In genomic region chr7:94253696-94254095, GRCh38 we compare ENCODE assay signal across 17 cellular contexts.
DNase-seq lines count a peak whose midpoint lies in the region; ATAC-seq, FAIRE-seq and TF ChIP-seq lines count a peak whose summit lies in the region.
"Had no signal": no experiment of that assay in that cellular context is flagged by ENCODE, and none has a peak within 500 bp of the region (broad histone marks: within the 10 kb centered on the region; RNA-seq: fewer than 3 reads in every experiment).

No MANE protein-coding gene starts in this region.

- intact Hi-C loops in GM12878 (cut with micrococcal nuclease; ENCODE audit: unreplicated experiment), result no loop called here

- H3K9me3 ChIP-seq in GM12878 (replicated peaks; ENCODE audit: control insufficient read depth, insufficient read depth, low read length) (no peaks in the 10 kb centered on the region), trophoblast cell (ENCODE audit: insufficient read depth, low read depth, low read length) (no peaks in the 10 kb centered on the region)
- H3K9me3 ChIP-seq: BLaER1 treated with 17β-estradiol and CSF1 and Interleukin-3, amounts not matched to agents 10 nM and 100 nM had no signal

- no peak overlapping the region for H2BK120ac ChIP-seq in trophoblast cell (ENCODE audit: insufficient read depth, low read length, poor library complexity)

- H3K27ac ChIP-seq in GM23338 (ENCODE audit: low read depth) (no peak overlapping the region), GM12878 (ENCODE audit: control insufficient read depth, insufficient read depth) (no peak overlapping the region), trophoblast cell (ENCODE audit: low read depth, low read length) (no peak overlapping the region)
- H3K27ac ChIP-seq: BLaER1 treated with 17β-estradiol and CSF1 and Interleukin-3, amounts not matched to agents 10 nM and 100 nM had no signal

- H3K27ac Mint-ChIP-seq in GM23338, result no peak overlapping the region
- no peak overlapping the region for H3K27ac Mint-ChIP-seq in stimulated activated naive B cell treated with anti-CD40 and anti-IgM and Interleukin-4, amounts not matched to agents 10 μg/mL and 1 μg/mL and 100 μg/mL, for 72 hours
- H3K27ac Mint-ChIP-seq: CD4-positive, CD25-positive, alpha-beta regulatory T cell had no signal

- H4K12ac ChIP-seq in trophoblast cell (ENCODE audit: low read depth, low read length), result no peak overlapping the region

- no peak overlapping the region for H3K4me3 ChIP-seq in GM23338
- H3K4me3 ChIP-seq in GM12878, result no peak overlapping the region
- no peak overlapping the region for H3K4me3 ChIP-seq in trophoblast cell (ENCODE audit: low read depth, low read length)
- H3K4me3 ChIP-seq: BLaER1 treated with 17β-estradiol and CSF1 and Interleukin-3, amounts not matched to agents 10 nM and 100 nM had no signal

- CTCF ChIA-PET in GM12878 (lab: Yijun Ruan, JAX), result no interaction called here

- no peaks in the 10 kb centered on the region for H4K20me1 ChIP-seq in GM23338 (replicated peaks; ENCODE audit: insufficient read depth)
- H4K20me1 ChIP-seq in GM12878 (ENCODE audit: control insufficient read depth, insufficient read depth), result no peaks in the 10 kb centered on the region
- H4K20me1 ChIP-seq: BLaER1 treated with 17β-estradiol and CSF1 and Interleukin-3, amounts not matched to agents 10 nM and 100 nM had no signal

- POLR2A ChIA-PET in GM12878 (lab: Charles Lee), result no interaction called here

- WGBS in GM12878 (ENCODE audit: insufficient coverage, insufficient replicate concordance, low lambda C conversion rate, missing lambda C conversion rate), result 0% methylated on average over 1 of the region's 1 CpG
- WGBS in trophoblast cell (ENCODE audit: extremely low coverage, insufficient coverage, insufficient read length), result no CpG with 5 or more reads among the region's 1 CpG

- H3K36me3 ChIP-seq in GM23338 (ENCODE audit: insufficient read depth) (no peaks in the 10 kb centered on the region), GM12878 (ENCODE audit: control insufficient read depth in 2 of 2, insufficient read depth in 2 of 2, low read length in 1 of 2) (no peaks in the 10 kb centered on the region), trophoblast cell (ENCODE audit: control insufficient read depth in 1 of 2, insufficient read depth in 2 of 2, low read length in 2 of 2) (no peaks in the 10 kb centered on the region)
- H3K36me3 ChIP-seq: BLaER1 treated with 17β-estradiol and CSF1 and Interleukin-3, amounts not matched to agents 10 nM and 100 nM had no signal

- no peak overlapping the region for H3K18ac ChIP-seq in trophoblast cell (ENCODE audit: low read length)

- no peaks in the 10 kb centered on the region for H3K27me3 ChIP-seq in GM23338 (ENCODE audit: insufficient read depth)
- H3K27me3 ChIP-seq in GM12878 (replicated peaks in 1 of 2; ENCODE audit: control insufficient read depth in 2 of 2, insufficient read depth in 2 of 2, low read length in 1 of 2), result no peaks in the 10 kb centered on the region
- H3K27me3 ChIP-seq in trophoblast cell (ENCODE audit: insufficient read depth, low read length), result no peaks in the 10 kb centered on the region
- H3K27me3 ChIP-seq: BLaER1 treated with 17β-estradiol and CSF1 and Interleukin-3, amounts not matched to agents 10 nM and 100 nM had no signal

- H3K79me1 ChIP-seq in trophoblast cell (ENCODE audit: low read length), result no peaks in the 10 kb centered on the region

- H4K91ac ChIP-seq in trophoblast cell (ENCODE audit: low read depth, low read length), result no peak overlapping the region

- no peaks in the 10 kb centered on the region for H3F3A ChIP-seq in GM23338 (replicated peaks; ENCODE audit: low read depth)

- H3K23ac ChIP-seq in trophoblast cell (ENCODE audit: low read length), result no peak overlapping the region

- no peak overlapping the region for H2BK5ac ChIP-seq in trophoblast cell (ENCODE audit: low read depth, low read length, poor library complexity)

- 0 out of 2 replicates have a peak, but pooled peaks cover 4% of the 10 kb centered on the region for H3K9me2 ChIP-seq in GM23338 (ENCODE audit: insufficient read depth)

- ATAC-seq in GM18858 (IDR thresholded peaks at IDR 0.05; ENCODE audit: unreplicated experiment) (peak; percentile 43), GM23338 (no peak), GM12878 (peak; percentile 44), GM21737 (IDR thresholded peaks at IDR 0.05; ENCODE audit: unreplicated experiment) (no peak)
- peak; percentile 70 to 78 for ATAC-seq in stimulated activated naive B cell treated with anti-CD40 and anti-IgM and Interleukin-4, amounts not matched to agents 10 μg/mL and 1 μg/mL and 100 μg/mL, for 72 hours (replicated peaks)
- ATAC-seq: HCT116 had no signal

- no peaks in the 10 kb centered on the region; the same call in 2 of the 3 replicates for H3K9me3 Mint-ChIP-seq in GM23338
- peaks cover 0 to 2% of the 10 kb centered on the region in 2 donors for H3K9me3 Mint-ChIP-seq in stimulated activated naive B cell treated with anti-CD40 and anti-IgM and Interleukin-4, amounts not matched to agents 10 μg/mL and 1 μg/mL and 100 μg/mL, for 72 hours
- H3K9me3 Mint-ChIP-seq: CD4-positive, CD25-positive, alpha-beta regulatory T cell had no signal

- no peak for TF ChIP-seq RAD21 in GM12878 (IDR thresholded peaks at IDR 0.05; ENCODE audit: insufficient read depth, low read depth, low read length)

- DNase-seq in GM23338 (ENCODE audit: low spot score), result no peak
- no peak for DNase-seq in GM12878 (ENCODE audit: low read depth, low spot score)
- no peak for DNase-seq in stimulated activated naive B cell treated with anti-CD40 and anti-IgM and Interleukin-4, amounts not matched to agents 10 μg/mL and 1 μg/mL and 100 μg/mL, for 72 hours
- no peak for DNase-seq in NCI-H146 (lab: John Stamatoyannopoulos, UW)
- no peak for DNase-seq in trophoblast cell
- DNase-seq: ACHN; CD4-positive, CD25-positive, alpha-beta regulatory T cell; GF-D8; IMR-90; KBM-7 had no signal

- in situ Hi-C loops in GM12878 (cut with MboI), result no loop called here

- TF ChIP-seq POLR2A in GM12878 (IDR thresholded peaks at IDR 0.05; ENCODE audit: low read depth, low read length), result no peak

- H3K79me2 ChIP-seq in GM23338 (replicated peaks; ENCODE audit: insufficient read depth) (no peaks in the 10 kb centered on the region), GM12878 (ENCODE audit: control insufficient read depth, insufficient read depth, low read length) (no peaks in the 10 kb centered on the region), trophoblast cell (ENCODE audit: control insufficient read depth, insufficient read depth, low read length, poor library complexity) (no peaks in the 10 kb centered on the region)

- no peaks in the 10 kb centered on the region for H3K27me3 Mint-ChIP-seq in GM23338 (ENCODE audit: insufficient read depth, low read depth, poor library complexity)
- H3K27me3 Mint-ChIP-seq in stimulated activated naive B cell treated with anti-CD40 and anti-IgM and Interleukin-4, amounts not matched to agents 10 μg/mL and 1 μg/mL and 100 μg/mL, for 72 hours, result peaks cover 11 to 19% of the 10 kb centered on the region in 2 donors
- H3K27me3 Mint-ChIP-seq: CD4-positive, CD25-positive, alpha-beta regulatory T cell had no signal

- H4K8ac ChIP-seq in trophoblast cell (ENCODE audit: low read depth, low read length), result no peak overlapping the region

- BruUV-seq in GM12878 (replicated peaks; lab: Mats Ljungman, UMichigan), result no TSS peak

- no peak for TF ChIP-seq EP300 in GM12878 (IDR thresholded peaks at IDR 0.05; ENCODE audit: borderline replicate concordance in 1 of 2, control insufficient read depth in 1 of 2, low read depth in 2 of 2, low read length in 2 of 2)

- SMC1A ChIA-PET in GM12878 (lab: Charles Lee; ENCODE audit: uncharacterized antibody, unreplicated experiment), result interaction anchor here (1.3 kb wide), 1 partner anchor 22 kb away, joined by 3 read pairs; no protein-coding TSS in a partner anchor

- H3K4me3 Mint-ChIP-seq in GM23338, result no peak overlapping the region
- no peak overlapping the region for H3K4me3 Mint-ChIP-seq in stimulated activated naive B cell treated with anti-CD40 and anti-IgM and Interleukin-4, amounts not matched to agents 10 μg/mL and 1 μg/mL and 100 μg/mL, for 72 hours
- H3K4me3 Mint-ChIP-seq: CD4-positive, CD25-positive, alpha-beta regulatory T cell had no signal

- RAD21 ChIA-PET in GM12878 (lab: Charles Lee; ENCODE audit: unreplicated experiment), result no interaction called here

- no peak overlapping the region for H3K14ac ChIP-seq in trophoblast cell (ENCODE audit: low read length)

- H3K4me2 ChIP-seq in GM23338 (no peak overlapping the region), GM12878 (ENCODE audit: control insufficient read depth, insufficient read depth) (no peak overlapping the region), trophoblast cell (ENCODE audit: low read length) (no peak overlapping the region)
- H3K4me2 ChIP-seq: BLaER1 treated with 17β-estradiol and CSF1 and Interleukin-3, amounts not matched to agents 10 nM and 100 nM had no signal

- H3K4me1 Mint-ChIP-seq in GM23338, result peaks cover 17% of the 10 kb centered on the region
- H3K4me1 Mint-ChIP-seq in stimulated activated naive B cell treated with anti-CD40 and anti-IgM and Interleukin-4, amounts not matched to agents 10 μg/mL and 1 μg/mL and 100 μg/mL, for 72 hours, result peaks cover 4 to 6% of the 10 kb centered on the region in 2 donors
- H3K4me1 Mint-ChIP-seq: CD4-positive, CD25-positive, alpha-beta regulatory T cell had no signal

- peaks cover 13% of the 10 kb centered on the region for H3K4me1 ChIP-seq in GM23338 (ENCODE audit: insufficient read depth)
- no peaks in the 10 kb centered on the region for H3K4me1 ChIP-seq in GM12878 (ENCODE audit: control insufficient read depth, insufficient read depth, low read length)
- H3K4me1 ChIP-seq in trophoblast cell (ENCODE audit: control insufficient read depth in 1 of 2, insufficient read depth in 2 of 2, low read length in 2 of 2), result no peaks in the 10 kb centered on the region
- H3K4me1 ChIP-seq: BLaER1 treated with 17β-estradiol and CSF1 and Interleukin-3, amounts not matched to agents 10 nM and 100 nM had no signal

- H2BK12ac ChIP-seq in trophoblast cell (ENCODE audit: low read length), result no peak overlapping the region

- H2AK5ac ChIP-seq in trophoblast cell (ENCODE audit: low read length), result no peak overlapping the region

- no peak for FAIRE-seq in GM12878 (lab: Jason Lieb, UNC)
- FAIRE-seq: GM18507, GM19239, H54 had no signal

- no peak overlapping the region for H3K9ac ChIP-seq in GM12878 (ENCODE audit: control insufficient read depth, insufficient read depth, low read length)
- H3K9ac ChIP-seq in trophoblast cell (ENCODE audit: low read length), result no peak overlapping the region
- H3K9ac ChIP-seq: BLaER1 treated with 17β-estradiol and CSF1 and Interleukin-3, amounts not matched to agents 10 nM and 100 nM had no signal

- no peaks in the 10 kb centered on the region for H3K36me3 Mint-ChIP-seq in GM23338 (ENCODE audit: low read depth)
- no peaks in the 10 kb centered on the region for H3K36me3 Mint-ChIP-seq in stimulated activated naive B cell treated with anti-CD40 and anti-IgM and Interleukin-4, amounts not matched to agents 10 μg/mL and 1 μg/mL and 100 μg/mL, for 72 hours
- H3K36me3 Mint-ChIP-seq: CD4-positive, CD25-positive, alpha-beta regulatory T cell had no signal

- no peak overlapping the region for H3K4ac ChIP-seq in trophoblast cell (ENCODE audit: low read depth, low read length)

- TF ChIP-seq CTCF in GM23338 (conservative IDR thresholded peaks at IDR 0.05; ENCODE audit: low read depth in 2 of 2) (no peak), GM12878 (IDR thresholded peaks at IDR 0.05 in 2 of 3, conservative IDR thresholded peaks at IDR 0.05 in 1 of 3; ENCODE audit: control insufficient read depth in 2 of 3, extremely low read depth in 1 of 3, insufficient read depth in 1 of 3, low read depth in 3 of 3, low read length in 3 of 3) (no peak)

- H2AFZ ChIP-seq in GM23338 (peak overlapping the region; percentile 67; the same call in 1 of the 2 replicates), GM12878 (ENCODE audit: control insufficient read depth, low read depth, low read length) (no peak overlapping the region), trophoblast cell (ENCODE audit: insufficient read depth, low read length, poor library complexity) (no peak overlapping the region)

Comparison
In these comparisons a context has a peak if more than half of its experiments do, and no peak if none do; other contexts are left out.
1. ATAC-seq: peak in GM18858 (single experiment), GM12878 (single experiment) and stimulated activated naive B cell treated with anti-CD40 and anti-IgM and Interleukin-4, amounts not matched to agents 10 μg/mL and 1 μg/mL and 100 μg/mL, for 72 hours (2 of 2); none in GM23338 (single experiment) and GM21737 (single experiment).